25 cellular contexts compared by ENCODE assay signal in the genomic region with DNA sequence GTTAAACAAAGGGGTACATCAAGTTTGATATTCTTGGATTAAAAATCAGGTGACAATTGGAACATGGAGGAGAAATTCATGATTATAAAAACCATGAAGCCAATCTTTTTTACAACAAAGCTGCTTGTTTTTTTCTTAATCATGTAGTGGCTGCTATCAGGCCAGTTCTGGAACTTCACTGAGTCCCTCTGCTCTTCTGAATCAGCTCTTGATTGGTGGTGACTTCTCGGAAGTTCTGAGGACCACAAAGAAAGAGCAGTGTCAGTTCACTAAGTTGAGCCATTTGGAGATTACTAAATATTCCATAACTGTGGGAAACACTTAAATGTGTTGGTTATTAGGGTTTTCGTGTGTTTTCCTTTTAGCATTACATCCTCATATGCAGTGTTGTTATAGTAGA. TPM values are rescaled to one million over a fixed set of nuclear protein-coding genes. Genes with fewer than 3 reads are reported as not detected.
DNase-seq lines count a peak whose midpoint lies in the region; ATAC-seq and TF ChIP-seq lines count a peak whose summit lies in the region.
"Had no signal": no experiment of that assay in that cellular context is flagged by ENCODE, and none has a peak within 500 bp of the region (broad histone marks: within the 10 kb centered on the region; RNA-seq: fewer than 3 reads in every experiment).

No MANE protein-coding gene starts in this region.

- H3K36me3 ChIP-seq in GM23338 (ENCODE audit: insufficient read depth), result peaks cover 57% of the 10 kb centered on the region

- CTCF ChIA-PET in CD4-positive, alpha-beta T cell (lab: Charles Lee), result interaction anchor here (0.7 kb wide), 1 partner anchor 33 kb away, joined by 3 read pairs; no protein-coding TSS in a partner anchor

- no peak overlapping the region for H3K4me2 ChIP-seq in GM23338

- H4K20me1 ChIP-seq in GM23338 (replicated peaks; ENCODE audit: insufficient read depth), result peaks cover 88% of the 10 kb centered on the region

- no peak overlapping the region for H3K4me3 Mint-ChIP-seq in CD4-positive, alpha-beta T cell
- H3K4me3 Mint-ChIP-seq in GM23338 (no peak overlapping the region), immature natural killer cell (no peak overlapping the region)
- H3K4me3 Mint-ChIP-seq in activated T-helper 17 cell treated with anti-CD3 and anti-CD28 coated beads, Interleukin-2, amount 50 U/mL, for 72 hours, result peak overlapping the region; percentile 13
- H3K4me3 Mint-ChIP-seq: brain; stimulated activated naive B cell treated with anti-CD40 and anti-IgM and Interleukin-4, amounts not matched to agents 10 μg/mL and 1 μg/mL and 100 μg/mL, for 72 hours had no signal

- peaks cover 79% of the 10 kb centered on the region for H3K36me3 Mint-ChIP-seq in CD4-positive, alpha-beta T cell (ENCODE audit: low read depth)
- H3K36me3 Mint-ChIP-seq in GM23338 (ENCODE audit: low read depth) (peaks cover 87% of the 10 kb centered on the region), immature natural killer cell (peaks cover 4 to 17% (median 8%) of the 10 kb centered on the region in 3 donors)
- peaks cover 98% of the 10 kb centered on the region for H3K36me3 Mint-ChIP-seq in activated T-helper 17 cell treated with anti-CD3 and anti-CD28 coated beads, Interleukin-2, amount 50 U/mL, for 72 hours (ENCODE audit: low read depth)

- H3K9me2 ChIP-seq in GM23338 (ENCODE audit: insufficient read depth), result no peaks in the 10 kb centered on the region

- H3K4me3 ChIP-seq in GM23338, result no peak overlapping the region
- H3K4me3 ChIP-seq: gastroesophageal sphincter, lower lobe of right lung, mucosa of descending colon, psoas muscle, skin epidermis, thyroid gland had no signal

- H3K27me3 ChIP-seq in CD4-positive, alpha-beta T cell (ENCODE audit: control insufficient read depth, insufficient read depth, low read length), result no peaks in the 10 kb centered on the region
- no peaks in the 10 kb centered on the region for H3K27me3 ChIP-seq in GM23338 (ENCODE audit: insufficient read depth)
- H3K27me3 ChIP-seq: gastroesophageal sphincter, thyroid gland had no signal

- POLR2A ChIA-PET in CD4-positive, alpha-beta T cell (lab: Charles Lee), result interaction anchor here (1.2 kb wide), 1 partner anchor 10 kb away, joined by 3 read pairs; no protein-coding TSS in a partner anchor

- H3K4me1 ChIP-seq in GM23338 (ENCODE audit: insufficient read depth), result peaks cover 9% of the 10 kb centered on the region

- H3K79me2 ChIP-seq in GM23338 (replicated peaks; ENCODE audit: insufficient read depth), result peaks cover 97% of the 10 kb centered on the region

- H3F3A ChIP-seq in GM23338 (replicated peaks; ENCODE audit: low read depth), result peaks cover 21% of the 10 kb centered on the region

- H3K9me3 ChIP-seq in CD4-positive, alpha-beta T cell (ENCODE audit: control insufficient read depth, low read length), result no peaks in the 10 kb centered on the region
- H3K9me3 ChIP-seq: gastroesophageal sphincter, lower lobe of right lung, mucosa of descending colon, psoas muscle, thyroid gland had no signal

- H3K27ac Mint-ChIP-seq in CD4-positive, alpha-beta T cell, result peak overlapping the region; percentile 79
- peak overlapping the region; percentile 20; the same call in 1 of the 2 replicates for H3K27ac Mint-ChIP-seq in GM23338
- H3K27ac Mint-ChIP-seq in activated T-helper 17 cell treated with anti-CD3 and anti-CD28 coated beads, Interleukin-2, amount 50 U/mL, for 72 hours, result peak overlapping the region; percentile 4
- H3K27ac Mint-ChIP-seq in immature natural killer cell, result peak overlapping the region in 5 of 6 donors; percentile 11 to 61 (median 51)
- H3K27ac Mint-ChIP-seq: brain; stimulated activated naive B cell treated with anti-CD40 and anti-IgM and Interleukin-4, amounts not matched to agents 10 μg/mL and 1 μg/mL and 100 μg/mL, for 72 hours had no signal

- no peak for DNase-seq in CD4-positive, alpha-beta T cell
- DNase-seq in GM23338 (ENCODE audit: low spot score) (no peak), immature natural killer cell (no peak), NCI-H510A treated with DMSO at 0.1 percent for 48 hours (lab: John Stamatoyannopoulos, UW) (no peak)
- DNase-seq: activated CD4-positive, alpha-beta T cell treated with anti-CD3 and anti-CD28 coated beads for 4 hours; activated naive CD4-positive, alpha-beta T cell treated with anti-CD3 and anti-CD28 coated beads, Interleukin-2, amount 50 U/mL, for 16 hours; DMS79; effector CD8-positive, alpha-beta T cell; kidney; lower lobe of right lung; mucosa of descending colon; NCI-H1048; NCI-H187; NCI-H748 treated with DMSO at 0.1 percent for 48 hours; psoas muscle; SHP77; stimulated activated CD4-positive, alpha-beta T cell treated with anti-CD3 and anti-CD28 coated beads, Interleukin-2, amount 100 ng/mL, for 24 hours; stimulated activated naive B cell treated with anti-CD40 and anti-IgM and Interleukin-4, amounts not matched to agents 10 μg/mL and 1 μg/mL and 100 μg/mL, for 72 hours; thyroid gland had no signal

- intact Hi-C loops in CD4-positive, alpha-beta T cell (cut with DNase I, micrococcal nuclease), result no loop called here

- no peak overlapping the region for H3K27ac ChIP-seq in CD4-positive, alpha-beta T cell (ENCODE audit: low read depth, low read length)
- peak overlapping the region; percentile 53 for H3K27ac ChIP-seq in GM23338 (ENCODE audit: low read depth)
- H3K27ac ChIP-seq: gastroesophageal sphincter, lower lobe of right lung, psoas muscle, skin epidermis, thyroid gland had no signal

- ATAC-seq in CD4-positive, alpha-beta T cell (ENCODE audit: poor library complexity), result no peak
- ATAC-seq in GM23338, result no peak
- ATAC-seq in activated T-helper 17 cell treated with anti-CD3 and anti-CD28 coated beads, Interleukin-2, amount 50 U/mL, for 72 hours (replicated peaks), result peak; percentile 61
- ATAC-seq in GM21825 (IDR thresholded peaks at IDR 0.05; ENCODE audit: unreplicated experiment), result no peak
- ATAC-seq in GM19328 (IDR thresholded peaks at IDR 0.05; ENCODE audit: unreplicated experiment), result no peak
- ATAC-seq: gastroesophageal sphincter; lower lobe of right lung; mucosa of descending colon; psoas muscle; stimulated activated naive B cell treated with anti-CD40 and anti-IgM and Interleukin-4, amounts not matched to agents 10 μg/mL and 1 μg/mL and 100 μg/mL, for 72 hours had no signal

- no peak overlapping the region for H2AFZ ChIP-seq in GM23338

- no peaks in the 10 kb centered on the region for H3K27me3 Mint-ChIP-seq in CD4-positive, alpha-beta T cell
- H3K27me3 Mint-ChIP-seq in GM23338 (ENCODE audit: insufficient read depth, low read depth, poor library complexity) (peaks cover 11% of the 10 kb centered on the region), immature natural killer cell (ENCODE audit: low read depth in 3 of 3) (no peaks in the 10 kb centered on the region)
- no peaks in the 10 kb centered on the region for H3K27me3 Mint-ChIP-seq in activated T-helper 17 cell treated with anti-CD3 and anti-CD28 coated beads, Interleukin-2, amount 50 U/mL, for 72 hours
- H3K27me3 Mint-ChIP-seq: brain; stimulated activated naive B cell treated with anti-CD40 and anti-IgM and Interleukin-4, amounts not matched to agents 10 μg/mL and 1 μg/mL and 100 μg/mL, for 72 hours had no signal

- peaks cover 49% of the 10 kb centered on the region for H3K4me1 Mint-ChIP-seq in CD4-positive, alpha-beta T cell (ENCODE audit: low read depth)
- peaks cover 18% of the 10 kb centered on the region; the same call in 2 of the 3 replicates for H3K4me1 Mint-ChIP-seq in GM23338
- H3K4me1 Mint-ChIP-seq in activated T-helper 17 cell treated with anti-CD3 and anti-CD28 coated beads, Interleukin-2, amount 50 U/mL, for 72 hours, result peaks cover 14% of the 10 kb centered on the region
- H3K4me1 Mint-ChIP-seq in immature natural killer cell, result peaks cover 47 to 58% of the 10 kb centered on the region in 2 donors

- no peak for TF ChIP-seq CTCF in CD4-positive, alpha-beta T cell (IDR thresholded peaks at IDR 0.05)
- TF ChIP-seq CTCF in GM23338 (conservative IDR thresholded peaks at IDR 0.05; ENCODE audit: low read depth in 2 of 2), result no peak

- no peaks in the 10 kb centered on the region for H3K9me3 Mint-ChIP-seq in CD4-positive, alpha-beta T cell
- no peaks in the 10 kb centered on the region for H3K9me3 Mint-ChIP-seq in GM23338
- H3K9me3 Mint-ChIP-seq in activated T-helper 17 cell treated with anti-CD3 and anti-CD28 coated beads, Interleukin-2, amount 50 U/mL, for 72 hours, result no peaks in the 10 kb centered on the region
- H3K9me3 Mint-ChIP-seq in immature natural killer cell, result no peaks in the 10 kb centered on the region
- H3K9me3 Mint-ChIP-seq: brain; stimulated activated naive B cell treated with anti-CD40 and anti-IgM and Interleukin-4, amounts not matched to agents 10 μg/mL and 1 μg/mL and 100 μg/mL, for 72 hours had no signal

TF ChIP-seq in GM23338, 12 proteins besides CTCF, POLR2A, EP300 and RAD21 (continues in another document):
- TF ChIP-seq ZNF331 (CRISPR knock-in tag; IDR thresholded peaks at IDR 0.05; ENCODE audit: low read depth), result no peak
- TF ChIP-seq EZH2 (IDR thresholded peaks at IDR 0.05; ENCODE audit: low read depth, unreplicated experiment), result no peak

RNA-seq across cellular contexts. Expression of a gene that starts 8.5 kb away (rescaled TPM):
- total RNA-seq in CD4-positive, alpha-beta T cell, result 100 to 1,000 TPM; 794 to 806 TPM
- total RNA-seq in GM23338 (2014; rRNA removed; shearing (Covaris generic)), result 564 and 584 TPM in 2 replicates
- polyA plus RNA-seq in GM23338 (2016; fragmentation: Nextera tagmentation; extraction: Ambion mirVana) (130 and 141 TPM in 2 replicates), immature natural killer cell (10 to 100 TPM; 57.2 to 83.4 (median 69.2) TPM)
- total RNA-seq in activated T-helper 17 cell treated with anti-CD3 and anti-CD28 coated beads, Interleukin-2, amount 50 U/mL, for 72 hours, result 100 to 1,000 TPM; 536 to 964 TPM

RNA-seq across cellular contexts. Expression of a gene that starts 35.2 kb away (rescaled TPM):
- 1 to 10 TPM; 2.3 to 3.0 TPM for total RNA-seq in CD4-positive, alpha-beta T cell
- 5.7 and 6.9 TPM in 2 replicates for total RNA-seq in GM23338 (2014; rRNA removed; shearing (Covaris generic))
- polyA plus RNA-seq in GM23338 (2016; fragmentation: Nextera tagmentation; extraction: Ambion mirVana), result 1.5 and 1.8 TPM in 2 replicates
- 1 to 10 TPM in 1 of 2 donors, under 1 TPM in 1; 0.69 to 4.6 TPM for total RNA-seq in activated T-helper 17 cell treated with anti-CD3 and anti-CD28 coated beads, Interleukin-2, amount 50 U/mL, for 72 hours
- polyA plus RNA-seq in immature natural killer cell, result not detected

Comparison
In these comparisons a context has a peak if more than half of its experiments do, and no peak if none do; other contexts are left out.
1. H3K27ac Mint-ChIP-seq: peak in every context shown above with its lines; median percentile 79 in CD4-positive, alpha-beta T cell; 51 in immature natural killer cell; 20 in GM23338; 4 in activated T-helper 17 cell treated with anti-CD3 and anti-CD28 coated beads, Interleukin-2, amount 50 U/mL, for 72 hours.